Comparison of ENCODE assay signal across 18 cellular contexts in the genomic region with DNA sequence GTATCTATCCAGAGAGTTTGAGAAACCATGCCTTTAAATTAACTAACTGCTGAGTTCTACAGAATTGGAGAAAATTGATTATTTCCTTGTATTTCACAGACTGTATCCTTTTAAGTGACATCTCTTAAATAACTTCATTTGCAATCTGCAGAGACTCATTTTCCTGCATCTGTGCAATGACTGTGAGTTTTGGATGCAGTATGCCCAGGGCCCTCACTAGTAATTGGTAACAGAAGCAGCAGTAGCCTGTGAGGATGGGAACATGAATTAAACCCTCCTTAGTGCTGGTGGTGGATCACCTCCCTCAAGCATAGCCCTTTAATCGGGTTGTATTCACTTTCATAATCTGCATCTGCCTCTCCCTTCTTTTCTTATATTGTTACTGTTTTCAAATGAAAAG. TPM values are rescaled to one million over a fixed set of nuclear protein-coding genes. Genes with fewer than 3 reads are reported as not detected.
DNase-seq lines count a peak whose midpoint lies in the region; ATAC-seq and TF ChIP-seq lines count a peak whose summit lies in the region.
"Had no signal": no experiment of that assay in that cellular context is flagged by ENCODE, and none has a peak within 500 bp of the region (broad histone marks: within the 10 kb centered on the region; RNA-seq: fewer than 3 reads in every experiment).

No MANE protein-coding gene starts in this region.

- TF ChIP-seq POLR2A in sigmoid colon (IDR thresholded peaks at IDR 0.05), result no peak

- TF ChIP-seq EP300 in SK-N-SH (IDR thresholded peaks at IDR 0.05; ENCODE audit: borderline replicate concordance in 1 of 2, low read depth in 1 of 2, low read length in 1 of 2) (0 out of 4 replicates have a peak, but pooled peaks of 1 of the 2 experiments have one; percentile 17), sigmoid colon (IDR thresholded peaks at IDR 0.05) (no peak)

- no peaks in the 10 kb centered on the region for H3K9me3 Mint-ChIP-seq in activated CD4-positive, alpha-beta T cell treated with anti-CD3 and anti-CD28 coated beads, Interleukin-2, amount 10 ng/mL, durations not matched to agents 7 days and 5 days
- H3K9me3 Mint-ChIP-seq: natural killer cell treated with Interleukin-12 subunit alpha and Interleukin-12 subunit beta and Interleukin-15 and Interleukin-18, amount 100 ng/mL, for 72 hours had no signal

- H3K27me3 ChIP-seq in SK-N-SH (ENCODE audit: insufficient read depth), result no peaks in the 10 kb centered on the region
- H3K27me3 ChIP-seq in sigmoid colon, result no peaks in the 10 kb centered on the region
- H3K27me3 ChIP-seq: right lobe of liver, vagina had no signal

- no peak overlapping the region for H3K9ac ChIP-seq in SK-N-SH

- no peak overlapping the region for H3K4me3 Mint-ChIP-seq in activated CD4-positive, alpha-beta T cell treated with anti-CD3 and anti-CD28 coated beads, Interleukin-2, amount 10 ng/mL, durations not matched to agents 7 days and 5 days
- H3K4me3 Mint-ChIP-seq: natural killer cell treated with Interleukin-12 subunit alpha and Interleukin-12 subunit beta and Interleukin-15 and Interleukin-18, amount 100 ng/mL, for 72 hours had no signal

- peaks cover 0 to 29% of the 10 kb centered on the region in 2 experiments; a peak in 3 of 4 replicates for H3K4me1 ChIP-seq in SK-N-SH (ENCODE audit: control insufficient read depth in 1 of 2, insufficient read depth in 2 of 2, low read depth in 1 of 2, low read length in 1 of 2)
- peaks cover 0 to 64% (median 32%) of the 10 kb centered on the region in 4 donors for H3K4me1 ChIP-seq in sigmoid colon
- H3K4me1 ChIP-seq: Caco-2 had no signal

- peak overlapping the region; percentile 3; the same call in 1 of the 2 replicates for H3K4me2 ChIP-seq in SK-N-SH
- H3K4me2 ChIP-seq: A549 had no signal

- H3K27ac ChIP-seq in SK-N-SH (ENCODE audit: low read depth in 2 of 2, low read length in 1 of 2), result peak overlapping the region; percentile 65 to 83
- peak overlapping the region; percentile 16 for H3K27ac ChIP-seq in epithelial cell of prostate
- peak overlapping the region; percentile 27 to 71 (median 52) for H3K27ac ChIP-seq in sigmoid colon
- H3K27ac ChIP-seq: right lobe of liver, vagina had no signal

- ATAC-seq in GM18873 (IDR thresholded peaks at IDR 0.05; ENCODE audit: low FRiP score, unreplicated experiment), result no peak
- no peak for ATAC-seq in HG03460 (IDR thresholded peaks at IDR 0.05; ENCODE audit: unreplicated experiment)
- ATAC-seq: natural killer cell treated with Interleukin-12 subunit alpha and Interleukin-12 subunit beta and Interleukin-15 and Interleukin-18, amount 100 ng/mL, for 72 hours; stimulated activated naive CD8-positive, alpha-beta T cell treated with anti-CD3 and anti-CD28 coated beads, Interleukin-15, Interleukin-2, amounts not matched to agents 100 U/mL and 50 U/mL, for 24 hours had no signal

- peaks cover 54% of the 10 kb centered on the region for H3K36me3 Mint-ChIP-seq in activated CD4-positive, alpha-beta T cell treated with anti-CD3 and anti-CD28 coated beads, Interleukin-2, amount 10 ng/mL, durations not matched to agents 7 days and 5 days (ENCODE audit: low read depth)

- H3K36me3 ChIP-seq in SK-N-SH (replicated peaks in 1 of 2; ENCODE audit: control insufficient read depth in 1 of 2, insufficient read depth in 2 of 2, low read length in 1 of 2) (peaks cover 55 to 59% of the 10 kb centered on the region in 2 experiments), sigmoid colon (peaks cover 13 to 62% (median 36%) of the 10 kb centered on the region in 4 donors)

- TF ChIP-seq RAD21 in SK-N-SH (IDR thresholded peaks at IDR 0.05; ENCODE audit: low read length), result no peak

- H3K9me3 ChIP-seq in SK-N-SH (no peaks in the 10 kb centered on the region), sigmoid colon (no peaks in the 10 kb centered on the region)
- H3K9me3 ChIP-seq: A549, Caco-2, right lobe of liver, vagina had no signal

- H3K4me1 Mint-ChIP-seq in activated CD4-positive, alpha-beta T cell treated with anti-CD3 and anti-CD28 coated beads, Interleukin-2, amount 10 ng/mL, durations not matched to agents 7 days and 5 days, result peaks cover 26% of the 10 kb centered on the region

- no peak overlapping the region for H2AFZ ChIP-seq in SK-N-SH (ENCODE audit: low read depth)

- H3K79me2 ChIP-seq in SK-N-SH (ENCODE audit: insufficient read depth), result peaks cover 80% of the 10 kb centered on the region

- no peak for DNase-seq in activated CD4-positive, alpha-beta T cell treated with anti-CD3 and anti-CD28 coated beads, Interleukin-2, amount 10 ng/mL, durations not matched to agents 7 days and 5 days
- no peak for DNase-seq in activated CD4-positive, alpha-beta T cell treated with anti-CD3 and anti-CD28 coated beads for 4 hours
- DNase-seq in SK-N-SH, result peak; percentile 68
- no peak for DNase-seq in epithelial cell of prostate (ENCODE audit: low read depth, low spot score)
- no peak for DNase-seq in sigmoid colon
- no peak for DNase-seq in mucosa of gallbladder (ENCODE audit: low spot score)
- DNase-seq: Caco-2; dermis blood vessel endothelial cell; Kasumi-1; NCI-H510A; OCI-M1; right lobe of liver; stimulated activated naive CD8-positive, alpha-beta T cell treated with anti-CD3 and anti-CD28 coated beads, Interleukin-15, Interleukin-2, amounts not matched to agents 100 U/mL and 50 U/mL, for 24 hours had no signal

- no peaks in the 10 kb centered on the region for H3K27me3 Mint-ChIP-seq in activated CD4-positive, alpha-beta T cell treated with anti-CD3 and anti-CD28 coated beads, Interleukin-2, amount 10 ng/mL, durations not matched to agents 7 days and 5 days
- H3K27me3 Mint-ChIP-seq: natural killer cell treated with Interleukin-12 subunit alpha and Interleukin-12 subunit beta and Interleukin-15 and Interleukin-18, amount 100 ng/mL, for 72 hours had no signal

- peaks cover 37% of the 10 kb centered on the region for H3F3A ChIP-seq in SK-N-SH (replicated peaks; ENCODE audit: insufficient read depth)

- peaks cover 55% of the 10 kb centered on the region for H4K20me1 ChIP-seq in SK-N-SH (ENCODE audit: insufficient read depth)

- POLR2A ChIA-PET in activated CD4-positive, alpha-beta T cell treated with anti-CD3 and anti-CD28 coated beads, Interleukin-2, amount 10 ng/mL, durations not matched to agents 7 days and 5 days (lab: Charles Lee), result no interaction called here
- POLR2A ChIA-PET in SK-N-SH (lab: Yijun Ruan, JAX), result no interaction called here

- WGBS in SK-N-SH (ENCODE audit: low lambda C conversion rate), result 27% methylated on average over 1 of the region's 1 CpG
- WGBS in sigmoid colon, 2 donors, result 61 to 70% methylated on average over 1 of the region's 1 CpG

- TF ChIP-seq CTCF in SK-N-SH (IDR thresholded peaks at IDR 0.05) (no peak), sigmoid colon (IDR thresholded peaks at IDR 0.05) (no peak)

- CTCF ChIA-PET in activated CD4-positive, alpha-beta T cell treated with anti-CD3 and anti-CD28 coated beads, Interleukin-2, amount 10 ng/mL, durations not matched to agents 7 days and 5 days (lab: Charles Lee), result interaction anchor here (1.4 to 2.1 kb wide), 4 partner anchors 11 to 140 kb away, joined by 3 to 10 read pairs (median 5); no protein-coding TSS in a partner anchor
- CTCF ChIA-PET in SK-N-SH (lab: Yijun Ruan, JAX), result interaction anchor here (0.5 to 10.3 kb wide), 21 partner anchors 10 to 187 kb away, joined by 3 to 103 read pairs (median 6); a partner anchor contains a TSS

- intact Hi-C loops in sigmoid colon (cut with DNase I), result loop anchor here (2.0 kb wide), 1 partner anchor 60 kb away; a partner anchor contains a TSS

- no peak overlapping the region for H3K4me3 ChIP-seq in SK-N-SH (ENCODE audit: low read depth in 2 of 2, low read length in 1 of 2)
- no peak overlapping the region for H3K4me3 ChIP-seq in sigmoid colon
- H3K4me3 ChIP-seq: A549, right lobe of liver, vagina had no signal

- H3K9me2 ChIP-seq in SK-N-SH, result no peaks in the 10 kb centered on the region

- H3K27ac Mint-ChIP-seq in activated CD4-positive, alpha-beta T cell treated with anti-CD3 and anti-CD28 coated beads, Interleukin-2, amount 10 ng/mL, durations not matched to agents 7 days and 5 days, result peak overlapping the region; percentile 54

TF ChIP-seq in SK-N-SH, 30 proteins besides CTCF, POLR2A, EP300 and RAD21:
- TF ChIP-seq RCOR1 (IDR thresholded peaks at IDR 0.05; ENCODE audit: low read length) (peak; percentile 67; the same call in 1 of the 2 replicates), TAF1 (IDR thresholded peaks at IDR 0.05; ENCODE audit: borderline replicate concordance, low read depth, low read length) (no peak)

RNA-seq across cellular contexts. Expression of a gene that starts 21.7 kb away (rescaled TPM):
- 1 to 10 TPM; 6.5 to 6.9 TPM for total RNA-seq in activated CD4-positive, alpha-beta T cell treated with anti-CD3 and anti-CD28 coated beads, Interleukin-2, amount 10 ng/mL, durations not matched to agents 7 days and 5 days
- polyA plus RNA-seq in SK-N-SH (2012; rRNA removed) (1.6 and 1.8 TPM in 2 replicates), sigmoid colon (1 to 10 TPM; 1.8 to 7.4 (median 5.8) TPM)
- polyA plus RNA-seq in SK-N-SH (2012; cell fraction: cytosol; rRNA removed), result 0.18 and 0.41 TPM in 2 replicates
- polyA plus RNA-seq in SK-N-SH (2012; cell fraction: nucleus; rRNA removed), result 11.4 and 16.6 TPM in 2 replicates
- total RNA-seq in sigmoid colon (1 to 10 TPM in 2 of 4 donors, under 1 TPM in 2; 0.16 to 3.0 (median 1.0) TPM), mucosa of gallbladder (12.1 TPM)

RNA-seq across cellular contexts. Expression of a gene that starts 38.9 kb away (rescaled TPM):
- 1 to 10 TPM; 7.3 to 9.3 TPM for total RNA-seq in activated CD4-positive, alpha-beta T cell treated with anti-CD3 and anti-CD28 coated beads, Interleukin-2, amount 10 ng/mL, durations not matched to agents 7 days and 5 days
- polyA plus RNA-seq in SK-N-SH (2012; rRNA removed), result 34.1 and 38.9 TPM in 2 replicates
- 18.8 and 34.7 TPM in 2 replicates for polyA plus RNA-seq in SK-N-SH (2012; cell fraction: cytosol; rRNA removed)
- polyA plus RNA-seq in SK-N-SH (2012; cell fraction: nucleus; rRNA removed), result 15.4 and 32.2 TPM in 2 replicates
- 100 to 1,000 TPM in 1 of 4 donors, 10 to 100 TPM in 3; 46.7 to 102 (median 71.0) TPM for total RNA-seq in sigmoid colon
- 10 to 100 TPM in 2 of 3 donors, 1 to 10 TPM in 1; 5.8 to 18.0 (median 17.2) TPM for polyA plus RNA-seq in sigmoid colon
- 30.3 TPM for total RNA-seq in mucosa of gallbladder

Comparison
In these comparisons a context has a peak if more than half of its experiments do, and no peak if none do; other contexts are left out.
1. H3K27ac ChIP-seq: peak in every context shown above with its lines; median percentile 74 in SK-N-SH; 52 in sigmoid colon; 16 in epithelial cell of prostate.